Comparison of ENCODE assay signal across 22 cellular contexts in genomic region chr17:71885662-71886061, GRCh38.
DNase-seq lines count a peak whose midpoint lies in the region; ATAC-seq, FAIRE-seq and TF ChIP-seq lines count a peak whose summit lies in the region.
"Had no signal": no experiment of that assay in that cellular context is flagged by ENCODE, and none has a peak within 500 bp of the region (broad histone marks: within the 10 kb centered on the region; RNA-seq: fewer than 3 reads in every experiment).

No MANE protein-coding gene starts in this region.

- no peaks in the 10 kb centered on the region for H3K79me2 ChIP-seq in MM.1S (ENCODE audit: low read length)
- H3K79me2 ChIP-seq in GM12878 (ENCODE audit: control insufficient read depth, insufficient read depth, low read length), result no peaks in the 10 kb centered on the region

- H4K20me1 ChIP-seq in MM.1S (ENCODE audit: insufficient read depth, low read length) (no peaks in the 10 kb centered on the region), GM12878 (ENCODE audit: control insufficient read depth, insufficient read depth) (no peaks in the 10 kb centered on the region)

- TF ChIP-seq RAD21 in GM12878 (IDR thresholded peaks at IDR 0.05; ENCODE audit: insufficient read depth, low read depth, low read length), result 0 out of 2 replicates have a peak, but pooled peaks have one; percentile 18

- no peaks in the 10 kb centered on the region for H3K9me2 ChIP-seq in MM.1S (replicated peaks; ENCODE audit: insufficient read depth, low read length)

- ATAC-seq in GM12878 (peak; percentile 70), aorta (ENCODE audit: low FRiP score) (no peak), GM18505 (IDR thresholded peaks at IDR 0.05; ENCODE audit: unreplicated experiment) (no peak)
- ATAC-seq: A549; CD8-positive, alpha-beta T cell; HepG2 had no signal

- in situ Hi-C loops in GM12878 (cut with MboI), result no loop called here

- H3K27me3 ChIP-seq in MM.1S (replicated peaks; ENCODE audit: insufficient read depth, low read length) (no peaks in the 10 kb centered on the region), GM12878 (replicated peaks in 1 of 2; ENCODE audit: control insufficient read depth in 2 of 2, insufficient read depth in 2 of 2, low read length in 1 of 2) (no peaks in the 10 kb centered on the region), aorta (ENCODE audit: control insufficient read depth in 1 of 2, insufficient read depth in 2 of 2, low read length in 1 of 2) (no peaks in the 10 kb centered on the region)

- no peak for FAIRE-seq in GM12878 (lab: Jason Lieb, UNC)
- FAIRE-seq: A549, D721Med, GM19239, HepG2, HTR-8/SVneo had no signal

- no peak overlapping the region for H3K4me3 Mint-ChIP-seq in MCF 10A (ENCODE audit: unreplicated experiment)
- H3K4me3 Mint-ChIP-seq: CD14-positive monocyte; CD8-positive, alpha-beta T cell had no signal

- TF ChIP-seq POLR2A in GM12878 (IDR thresholded peaks at IDR 0.05; ENCODE audit: low read depth, low read length) (no peak), GM18505 (IDR thresholded peaks at IDR 0.05; ENCODE audit: borderline replicate concordance, extremely low read depth, insufficient read depth, insufficient read length) (no peak)

- no peak overlapping the region for H3K27ac Mint-ChIP-seq in MCF 10A (ENCODE audit: low read depth, unreplicated experiment)
- H3K27ac Mint-ChIP-seq: CD8-positive, alpha-beta T cell had no signal

- RAD21 ChIA-PET in GM12878 (lab: Charles Lee; ENCODE audit: unreplicated experiment), result no interaction called here

- H3K9me3 ChIP-seq in MM.1S (replicated peaks; ENCODE audit: insufficient read depth, low read length) (no peaks in the 10 kb centered on the region), GM12878 (replicated peaks; ENCODE audit: control insufficient read depth, insufficient read depth, low read length) (no peaks in the 10 kb centered on the region; the same call in 2 of the 3 replicates), aorta (ENCODE audit: control insufficient read depth, low read length) (no peaks in the 10 kb centered on the region)
- H3K9me3 ChIP-seq: A549 had no signal

- H3K4me2 ChIP-seq in MM.1S (ENCODE audit: low read depth, low read length) (no peak overlapping the region), GM12878 (ENCODE audit: control insufficient read depth, insufficient read depth) (no peak overlapping the region)
- H3K4me2 ChIP-seq: A549, KMS-11 had no signal

- H3K9me3 Mint-ChIP-seq in MCF 10A (ENCODE audit: unreplicated experiment), result no peaks in the 10 kb centered on the region
- H3K9me3 Mint-ChIP-seq: CD8-positive, alpha-beta T cell had no signal

- CTCF ChIA-PET in GM12878 (lab: Yijun Ruan, JAX) (interaction anchor here (0.7 to 2.6 kb wide), 2 partner anchors 232 to 238 kb away, joined by 3 to 6 read pairs; no protein-coding TSS in a partner anchor), MCF 10A (lab: Yijun Ruan, JAX) (no interaction called here)

- H3F3A ChIP-seq in MM.1S (ENCODE audit: insufficient read depth, low read length), result no peaks in the 10 kb centered on the region

- H3K27me3 Mint-ChIP-seq in MCF 10A (ENCODE audit: insufficient read depth, unreplicated experiment), result no peaks in the 10 kb centered on the region

- POLR2A ChIA-PET in GM12878 (lab: Charles Lee) (no interaction called here), MCF 10A (lab: Yijun Ruan, JAX) (no interaction called here)

- BruUV-seq in GM12878 (replicated peaks; lab: Mats Ljungman, UMichigan) (no TSS peak), MCF 10A (replicated peaks; lab: Mats Ljungman, UMichigan) (no TSS peak)

- H3K27ac ChIP-seq in MM.1S (ENCODE audit: low read length), result no peak overlapping the region
- no peak overlapping the region for H3K27ac ChIP-seq in GM12878 (ENCODE audit: control insufficient read depth, insufficient read depth)
- no peak overlapping the region for H3K27ac ChIP-seq in aorta (ENCODE audit: low read depth in 1 of 2, low read length in 2 of 2)
- H3K27ac ChIP-seq: A549, GM23248, KMS-11 had no signal

- H3K9ac ChIP-seq in MM.1S (ENCODE audit: low read length) (no peak overlapping the region), GM12878 (ENCODE audit: control insufficient read depth, insufficient read depth, low read length) (no peak overlapping the region)
- H3K9ac ChIP-seq: GM23248, KMS-11 had no signal

- H3K36me3 Mint-ChIP-seq in MCF 10A (ENCODE audit: insufficient read depth, unreplicated experiment), result no peaks in the 10 kb centered on the region
- H3K36me3 Mint-ChIP-seq: CD14-positive monocyte; CD8-positive, alpha-beta T cell had no signal

- TF ChIP-seq EP300 in GM12878 (IDR thresholded peaks at IDR 0.05; ENCODE audit: borderline replicate concordance in 1 of 2, control insufficient read depth in 1 of 2, low read depth in 2 of 2, low read length in 2 of 2), result no peak

- DNase-seq in GM20000 (ENCODE audit: low spot score) (peak; percentile 9), MM.1S (peak; percentile 18), GM12878 (ENCODE audit: low read depth, low spot score) (no peak), aorta (no peak), NCI-H2171 treated with DMSO at 0.1 percent for 48 hours (lab: John Stamatoyannopoulos, UW) (no peak), MCF 10A (ENCODE audit: unreplicated experiment) (no peak)
- DNase-seq: CD8-positive, alpha-beta T cell; COR-L47; DMS153; DMS79 treated with DMSO at 0.1 percent for 48 hours; EL; GDM1; GM23248; H7 had no signal

- SMC1A ChIA-PET in GM12878 (lab: Charles Lee; ENCODE audit: uncharacterized antibody, unreplicated experiment), result interaction anchor here (0.5 to 1.7 kb wide), 4 partner anchors 13 to 231 kb away, joined by 3 to 6 read pairs (median 4); no protein-coding TSS in a partner anchor

- no peak overlapping the region for H3K4me3 ChIP-seq in MM.1S (ENCODE audit: low read length)
- H3K4me3 ChIP-seq in GM12878, result no peak overlapping the region
- no peak overlapping the region for H3K4me3 ChIP-seq in aorta (ENCODE audit: low read length in 2 of 2)
- H3K4me3 ChIP-seq: A549, GM23248 had no signal

- intact Hi-C loops in GM12878 (cut with micrococcal nuclease; ENCODE audit: unreplicated experiment) (loop anchor here (5.0 kb wide), 1 partner anchor 232 kb away; no protein-coding TSS in a partner anchor), aorta (cut with DNase I) (no loop called here), MCF 10A (cut with micrococcal nuclease) (no loop called here)

- TF ChIP-seq CTCF in GM20000 (IDR thresholded peaks at IDR 0.05; ENCODE audit: extremely low read depth, missing control alignments) (no peak), MM.1S (IDR thresholded peaks at IDR 0.05; ENCODE audit: low read length) (no peak), GM12878 (IDR thresholded peaks at IDR 0.05 in 2 of 3, conservative IDR thresholded peaks at IDR 0.05 in 1 of 3; ENCODE audit: control insufficient read depth in 2 of 3, extremely low read depth in 1 of 3, insufficient read depth in 1 of 3, low read depth in 3 of 3, low read length in 3 of 3) (peak in 1 of 3 experiments; percentile 33; a peak in 2 of 6 replicates), MCF 10A (IDR thresholded peaks at IDR 0.05; ENCODE audit: unreplicated experiment) (no peak)

- no peaks in the 10 kb centered on the region for H3K4me1 ChIP-seq in MM.1S (ENCODE audit: low read length)
- no peaks in the 10 kb centered on the region for H3K4me1 ChIP-seq in GM12878 (ENCODE audit: control insufficient read depth, insufficient read depth, low read length)
- no peaks in the 10 kb centered on the region for H3K4me1 ChIP-seq in aorta (ENCODE audit: control insufficient read depth in 1 of 2, insufficient read depth in 2 of 2, low read length in 2 of 2)
- H3K4me1 ChIP-seq: A549 had no signal

- H3K4me1 Mint-ChIP-seq in MCF 10A (ENCODE audit: insufficient read depth, unreplicated experiment), result peaks cover 9% of the 10 kb centered on the region
- H3K4me1 Mint-ChIP-seq: CD14-positive monocyte had no signal

- H3K36me3 ChIP-seq in MM.1S (replicated peaks; ENCODE audit: insufficient read depth, low read length) (no peaks in the 10 kb centered on the region), GM12878 (ENCODE audit: control insufficient read depth in 2 of 2, insufficient read depth in 2 of 2, low read length in 1 of 2) (no peaks in the 10 kb centered on the region), aorta (ENCODE audit: control insufficient read depth in 1 of 2, insufficient read depth in 2 of 2, low read length in 1 of 2) (no peaks in the 10 kb centered on the region)

- no peak overlapping the region for H2AFZ ChIP-seq in MM.1S (ENCODE audit: low read length)
- H2AFZ ChIP-seq in GM12878 (ENCODE audit: control insufficient read depth, low read depth, low read length), result no peak overlapping the region; the same call in 1 of the 2 replicates
- H2AFZ ChIP-seq: GM23248 had no signal

TF ChIP-seq in GM12878, 131 proteins besides CTCF, POLR2A, EP300 and RAD21:
- peak; percentile 59 for TF ChIP-seq MTA2 (IDR thresholded peaks at IDR 0.05; ENCODE audit: low read depth)
- peak; percentile 6; the same call in 1 of the 2 replicates for TF ChIP-seq SMC3 (IDR thresholded peaks at IDR 0.05; ENCODE audit: borderline replicate concordance, low read length)
- peak; percentile 84; the same call in 1 of the 2 replicates for TF ChIP-seq ZNF24 (IDR thresholded peaks at IDR 0.05)
- TF ChIP-seq TARDBP (IDR thresholded peaks at IDR 0.05; ENCODE audit: borderline replicate concordance), result no peak
- TF ChIP-seq TBL1XR1 (IDR thresholded peaks at IDR 0.05; ENCODE audit: low read depth, low read length), result no peak
- no peak for TF ChIP-seq WRNIP1 (IDR thresholded peaks at IDR 0.05; ENCODE audit: borderline replicate concordance, low read depth, low read length)
- TF ChIP-seq CEBPB (IDR thresholded peaks at IDR 0.05; ENCODE audit: borderline replicate concordance in 1 of 2, low read depth in 2 of 2, low read length in 2 of 2), result no peak
TF ChIP-seq in GM12878: peak in this region for 3.

Comparison
In these comparisons a context has a peak if more than half of its experiments do, and no peak if none do; other contexts are left out.
1. DNase-seq: peak in GM20000 (single experiment) and MM.1S (single experiment); none in GM12878 (single experiment), aorta (0 of 2), NCI-H2171 treated with DMSO at 0.1 percent for 48 hours (single experiment) and MCF 10A (single experiment).